ENCODE assay signal across 17 cellular contexts in genomic region chr10:91642831-91643692, GRCh38. TPM values are rescaled to one million over a fixed set of nuclear protein-coding genes. Genes with fewer than 3 reads are reported as not detected.
DNase-seq lines count a peak whose midpoint lies in the region; ATAC-seq, FAIRE-seq and TF ChIP-seq lines count a peak whose summit lies in the region.
"Had no signal": no experiment of that assay in that cellular context is flagged by ENCODE, and none has a peak within 500 bp of the region (broad histone marks: within the 10 kb centered on the region; RNA-seq: fewer than 3 reads in every experiment).

No MANE protein-coding gene starts in this region.

- CTCF ChIA-PET in HepG2 (lab: Yijun Ruan, JAX; ENCODE audit: low intra/inter-chr PET ratio, low total read pairs), result interaction anchor here (1.4 to 1.7 kb wide), 4 partner anchors 49 to 270 kb away, joined by 3 to 10 read pairs (median 4); no protein-coding TSS in a partner anchor

- no TSS peak for BruUV-seq in HepG2 (replicated peaks; lab: Mats Ljungman, UMichigan)

- H3K9me1 ChIP-seq in keratinocyte (ENCODE audit: control insufficient read depth, extremely low read depth, insufficient read depth, low read length), result no peaks in the 10 kb centered on the region

- 63% methylated on average over 2 of the region's 2 CpGs for WGBS in liver
- WGBS in HepG2 (ENCODE audit: low lambda C conversion rate), result 8% methylated on average over 2 of the region's 2 CpGs

- H2AFZ ChIP-seq in HepG2 (ENCODE audit: low read length) (no peak overlapping the region), astrocyte (ENCODE audit: low read depth, low read length) (no peak overlapping the region), keratinocyte (ENCODE audit: control insufficient read depth, low read length) (no peak overlapping the region)
- H2AFZ ChIP-seq: hepatocyte had no signal

- H3K27me3 Mint-ChIP-seq in astrocyte (ENCODE audit: low read depth, unreplicated experiment), result peaks cover 14% of the 10 kb centered on the region

- no peaks in the 10 kb centered on the region for H3K79me2 ChIP-seq in HepG2 (ENCODE audit: insufficient read depth, low read length)
- no peaks in the 10 kb centered on the region for H3K79me2 ChIP-seq in astrocyte (ENCODE audit: insufficient read depth, low read length)
- no peaks in the 10 kb centered on the region for H3K79me2 ChIP-seq in keratinocyte (ENCODE audit: control insufficient read depth, insufficient read depth, low read length)
- H3K79me2 ChIP-seq: hepatocyte had no signal

- no peak overlapping the region for H3K9ac ChIP-seq in liver (ENCODE audit: low read depth in 1 of 2, low read length in 2 of 2)
- H3K9ac ChIP-seq in HepG2 (ENCODE audit: insufficient read depth, low read depth, low read length), result no peak overlapping the region
- H3K9ac ChIP-seq in astrocyte (ENCODE audit: low read length), result no peak overlapping the region
- no peak overlapping the region for H3K9ac ChIP-seq in keratinocyte (ENCODE audit: control insufficient read depth, extremely low read depth, insufficient read depth, low read length)

- peaks cover 11% of the 10 kb centered on the region for H3K9me3 Mint-ChIP-seq in astrocyte (ENCODE audit: unreplicated experiment)
- H3K9me3 Mint-ChIP-seq: activated naive CD4-positive, alpha-beta T cell treated with anti-CD3 and anti-CD28 coated beads for 36 hours; WTC11 had no signal

- DNase-seq in HepG2 (ENCODE audit: low spot score) (no peak), astrocyte (ENCODE audit: low read depth) (peak; percentile 35), keratinocyte (ENCODE audit: low read depth, low spot score) (no peak), SKM-1 treated with dmso at 0.1 percent for 144 hours (lab: John Stamatoyannopoulos, UW; ENCODE audit: unreplicated experiment) (no peak)
- DNase-seq: activated naive CD4-positive, alpha-beta T cell treated with anti-CD3 and anti-CD28 coated beads for 36 hours; central memory CD4-positive, alpha-beta T cell; NCI-H1436; NCI-H226; SW 1271; upper lobe of right lung had no signal

- H3K4me1 ChIP-seq in liver (ENCODE audit: control insufficient read depth in 4 of 4, insufficient read depth in 4 of 4, low read length in 3 of 4), result peaks cover 0 to 8% (median 4%) of the 10 kb centered on the region in 4 donors
- no peaks in the 10 kb centered on the region for H3K4me1 ChIP-seq in HepG2 (ENCODE audit: insufficient read depth, low read length)
- no peaks in the 10 kb centered on the region for H3K4me1 ChIP-seq in astrocyte (ENCODE audit: insufficient read depth, low read length)
- peaks cover 12% of the 10 kb centered on the region for H3K4me1 ChIP-seq in keratinocyte (ENCODE audit: control insufficient read depth, extremely low read depth, insufficient read depth, low read length)
- H3K4me1 ChIP-seq: upper lobe of right lung had no signal

- H3K9me3 ChIP-seq in liver (ENCODE audit: control insufficient read depth in 4 of 4, low read length in 3 of 4) (no peaks in the 10 kb centered on the region), HepG2 (ENCODE audit: low read length) (no peaks in the 10 kb centered on the region), astrocyte (ENCODE audit: insufficient read depth, low read depth, low read length) (no peaks in the 10 kb centered on the region), keratinocyte (ENCODE audit: control insufficient read depth, low read depth, low read length) (no peaks in the 10 kb centered on the region)
- H3K9me3 ChIP-seq: upper lobe of right lung had no signal

- no peaks in the 10 kb centered on the region for H4K20me1 ChIP-seq in HepG2 (ENCODE audit: insufficient read depth, low read length)
- no peaks in the 10 kb centered on the region for H4K20me1 ChIP-seq in astrocyte (ENCODE audit: insufficient read depth, low read length)
- H4K20me1 ChIP-seq in keratinocyte (ENCODE audit: control insufficient read depth, extremely low read depth, insufficient read depth, low read length), result no peaks in the 10 kb centered on the region

- peaks cover 2% of the 10 kb centered on the region for H3K4me1 Mint-ChIP-seq in astrocyte (ENCODE audit: low read depth, unreplicated experiment)
- H3K4me1 Mint-ChIP-seq: WTC11 had no signal

- no peak overlapping the region for H3K4me3 Mint-ChIP-seq in astrocyte (ENCODE audit: unreplicated experiment)
- H3K4me3 Mint-ChIP-seq: activated naive CD4-positive, alpha-beta T cell treated with anti-CD3 and anti-CD28 coated beads for 36 hours; WTC11 had no signal

- H3K36me3 Mint-ChIP-seq in astrocyte (ENCODE audit: low read depth, unreplicated experiment), result no peaks in the 10 kb centered on the region
- H3K36me3 Mint-ChIP-seq: WTC11 had no signal

- in situ Hi-C loops in HepG2 (cut with HindIII; ENCODE audit: extremely low pct_ligation_motif_present, low pct_unique_long_range_greater_than_20kb), result loop anchor here (10.0 to 25.0 kb wide), 2 partner anchors 102 to 256 kb away; no protein-coding TSS in a partner anchor

- H3K27ac Mint-ChIP-seq in astrocyte (ENCODE audit: unreplicated experiment), result no peak overlapping the region
- H3K27ac Mint-ChIP-seq: activated naive CD4-positive, alpha-beta T cell treated with anti-CD3 and anti-CD28 coated beads for 36 hours; WTC11 had no signal

- H3K27ac ChIP-seq in liver (ENCODE audit: low read depth in 1 of 2, low read length in 2 of 2), result no peak overlapping the region
- no peak overlapping the region for H3K27ac ChIP-seq in HepG2 (ENCODE audit: extremely low read length, insufficient read depth, low read length)
- no peak overlapping the region for H3K27ac ChIP-seq in astrocyte (ENCODE audit: low read depth, low read length)
- H3K27ac ChIP-seq in keratinocyte (ENCODE audit: control insufficient read depth, insufficient read depth, low read length), result no peak overlapping the region
- H3K27ac ChIP-seq: hepatocyte, upper lobe of right lung had no signal

- intact Hi-C loops in HepG2 (cut with micrococcal nuclease; ENCODE audit: unreplicated experiment), result loop anchor here (1.0 to 5.0 kb wide), 3 partner anchors 51 to 269 kb away; no protein-coding TSS in a partner anchor

- dilution Hi-C loops in keratinocyte (cut with MboI; ENCODE audit: extremely low pct_ligation_motif_present, low sequenced_read_pairs), result no loop called here

- H3K36me3 ChIP-seq in liver (ENCODE audit: control insufficient read depth in 4 of 4, insufficient read depth in 3 of 4, low read depth in 1 of 4, low read length in 3 of 4), result no peaks in the 10 kb centered on the region
- H3K36me3 ChIP-seq in HepG2 (replicated peaks in 1 of 2; ENCODE audit: control insufficient read depth in 1 of 2, insufficient read depth in 2 of 2, low read length in 2 of 2), result no peaks in the 10 kb centered on the region
- H3K36me3 ChIP-seq in astrocyte (ENCODE audit: insufficient read depth, low read length), result no peaks in the 10 kb centered on the region
- H3K36me3 ChIP-seq in keratinocyte (ENCODE audit: control insufficient read depth in 2 of 2, extremely low read depth in 1 of 2, insufficient read depth in 2 of 2, low read length in 2 of 2), result no peaks in the 10 kb centered on the region
- H3K36me3 ChIP-seq: upper lobe of right lung had no signal

- H3K4me2 ChIP-seq in HepG2 (ENCODE audit: low read depth, low read length) (no peak overlapping the region), astrocyte (ENCODE audit: low read length) (no peak overlapping the region), keratinocyte (ENCODE audit: control insufficient read depth, extremely low read depth, insufficient read depth, low read depth, low read length) (no peak overlapping the region)
- H3K4me2 ChIP-seq: hepatocyte had no signal

- TF ChIP-seq CTCF in liver (IDR thresholded peaks at IDR 0.05; ENCODE audit: low read depth, low read length, missing input control) (no peak), HepG2 (CRISPR knock-in tag; IDR thresholded peaks at IDR 0.05) (no peak), astrocyte (IDR thresholded peaks at IDR 0.05; ENCODE audit: insufficient read depth, low read depth, low read length) (no peak), keratinocyte (optimal IDR thresholded peaks at IDR 0.05 in 1 of 3, IDR thresholded peaks at IDR 0.05 in 1 of 3, conservative IDR thresholded peaks at IDR 0.05 in 1 of 3; ENCODE audit: extremely low read depth in 1 of 3, insufficient read depth in 2 of 3, low read length in 3 of 3) (no peak)

- POLR2A ChIA-PET in HepG2 (lab: Yijun Ruan, JAX), result no interaction called here

- no peaks in the 10 kb centered on the region for H3K27me3 ChIP-seq in liver (ENCODE audit: control insufficient read depth in 4 of 4, insufficient read depth in 4 of 4, low read length in 3 of 4)
- H3K27me3 ChIP-seq in HepG2 (ENCODE audit: control insufficient read depth in 1 of 2, insufficient read depth in 2 of 2, low read length in 2 of 2), result peaks cover 0 to 1% of the 10 kb centered on the region in 2 experiments; a peak in 1 of 5 replicates
- no peaks in the 10 kb centered on the region for H3K27me3 ChIP-seq in astrocyte (ENCODE audit: insufficient read depth, low read length)
- no peaks in the 10 kb centered on the region for H3K27me3 ChIP-seq in keratinocyte (ENCODE audit: control insufficient read depth, extremely low read depth, insufficient read depth, low read length)
- H3K27me3 ChIP-seq: hepatocyte, upper lobe of right lung had no signal

- FAIRE-seq in HepG2 (lab: Jason Lieb, UNC) (no peak), astrocyte (lab: Jason Lieb, UNC) (peak; percentile 47), keratinocyte (lab: Jason Lieb, UNC) (peak; percentile 67)
- FAIRE-seq: endometrium had no signal

- H3K4me3 ChIP-seq in liver (ENCODE audit: low read depth in 1 of 3, low read length in 3 of 3), result no peak overlapping the region
- no peak overlapping the region for H3K4me3 ChIP-seq in HepG2 (replicated peaks in 1 of 3; ENCODE audit: insufficient read depth in 1 of 3, low read depth in 2 of 3, low read length in 3 of 3)
- H3K4me3 ChIP-seq in astrocyte (ENCODE audit: insufficient read depth, low read depth, low read length), result no peak overlapping the region
- no peak overlapping the region for H3K4me3 ChIP-seq in keratinocyte (ENCODE audit: control insufficient read depth in 2 of 3, extremely low read depth in 1 of 3, insufficient read depth in 2 of 3, low read depth in 1 of 3, low read length in 3 of 3)
- H3K4me3 ChIP-seq: hepatocyte, upper lobe of right lung had no signal

- no peak for TF ChIP-seq POLR2A in HepG2 (IDR thresholded peaks at IDR 0.05; ENCODE audit: insufficient read depth in 1 of 2, low read depth in 2 of 2, low read length in 2 of 2)

- no peak for TF ChIP-seq EP300 in HepG2 (IDR thresholded peaks at IDR 0.05; ENCODE audit: low read depth in 2 of 2, low read length in 2 of 2)
- TF ChIP-seq EP300 in HepG2 (CRISPR knock-in tag; IDR thresholded peaks at IDR 0.05; ENCODE audit: borderline replicate concordance), result no peak

- ATAC-seq in HepG2 (no peak), HG03097 (IDR thresholded peaks at IDR 0.05; ENCODE audit: low FRiP score, unreplicated experiment) (no peak), HG02884 (IDR thresholded peaks at IDR 0.05; ENCODE audit: unreplicated experiment) (no peak), GM18519 (IDR thresholded peaks at IDR 0.05; ENCODE audit: low FRiP score, unreplicated experiment) (no peak)
- ATAC-seq: upper lobe of right lung, WTC11 had no signal

- TF ChIP-seq RAD21 in liver (IDR thresholded peaks at IDR 0.05) (no peak), HepG2 (CRISPR knock-in tag; IDR thresholded peaks at IDR 0.05) (no peak)

RNA-seq across cellular contexts. Expression of gene PPP1R3C, which starts 10.2 kb away (rescaled TPM):
- total RNA-seq in liver (10 to 100 TPM; 25.5 to 34.6 TPM), HepG2 (2016; rRNA removed; fragmentation: Illumina TruSeq; extraction: Trizol) (14.8 and 18.7 TPM in 2 replicates), astrocyte (3.7 and 4.9 TPM in 2 replicates)
- polyA plus RNA-seq in liver (10 to 100 TPM; 27.5 to 76.1 TPM), HepG2 (2011; rRNA removed) (11.4 and 13.3 TPM in 2 replicates), keratinocyte (3.2 to 8.9 TPM (median 7.3 TPM) in 3 replicates)
- total RNA-seq in HepG2 (2016; cell fraction: cytosol; rRNA removed; fragmentation: Illumina TruSeq; extraction: Trizol; ENCODE audit: low read depth), result 2.8 and 3.5 TPM in 2 replicates
- total RNA-seq in HepG2 (2016; cell fraction: insoluble cytoplasmic fraction; rRNA removed; fragmentation: Illumina TruSeq; extraction: Trizol), result 13.6 and 18.6 TPM in 2 replicates
- total RNA-seq in HepG2 (2016; cell fraction: membrane; rRNA removed; fragmentation: Illumina TruSeq; extraction: Trizol), result 8.0 and 9.5 TPM in 2 replicates
- 7.0 and 7.1 TPM in 2 replicates for total RNA-seq in HepG2 (2016; cell fraction: nucleus; rRNA removed; fragmentation: Illumina TruSeq; extraction: Trizol)
- polyA plus RNA-seq in HepG2 (2011; cell fraction: cytosol; rRNA removed), result 6.3 and 10.7 TPM in 2 replicates
- polyA plus RNA-seq in HepG2 (2011; cell fraction: nucleus; rRNA removed), result 5.5 and 7.0 TPM in 2 replicates
- polyA plus RNA-seq in HepG2 (2012), result 13.0 and 17.4 TPM in 2 replicates
- 0.78 and 0.98 TPM in 2 replicates for polyA plus RNA-seq in HepG2 (2016; cell fraction: cytosol; fragmentation: Illumina TruSeq; extraction: Trizol; ENCODE audit: low read depth)
- 13.2 and 13.9 TPM in 2 replicates for polyA plus RNA-seq in HepG2 (2016; cell fraction: insoluble cytoplasmic fraction; fragmentation: Illumina TruSeq; extraction: Trizol; ENCODE audit: low read depth)
- 2.4 and 2.7 TPM in 2 replicates for polyA plus RNA-seq in HepG2 (2016; cell fraction: membrane; fragmentation: Illumina TruSeq; extraction: Trizol; ENCODE audit: low read depth)
- polyA plus RNA-seq in HepG2 (2016; cell fraction: nucleus; fragmentation: Illumina TruSeq; extraction: Trizol; ENCODE audit: insufficient read depth, low read depth), result 6.2 and 6.4 TPM in 2 replicates
- 13.9 and 20.0 TPM in 2 replicates for polyA minus RNA-seq in HepG2 (2011; rRNA and poly(A)+ RNA removed; ENCODE audit: low replicate concordance)
- polyA minus RNA-seq in HepG2 (2011; cell fraction: cytosol; rRNA and poly(A)+ RNA removed), result 16.0 and 20.2 TPM in 2 replicates
- 21.6 and 26.9 TPM in 2 replicates for polyA minus RNA-seq in HepG2 (2011; cell fraction: nucleus; rRNA and poly(A)+ RNA removed)
- polyA plus RNA-seq in keratinocyte (2011; ENCODE audit: low read depth), result 2.5 TPM
- polyA plus RNA-seq in keratinocyte (2011; cell fraction: cytosol; rRNA removed), result 3.6 and 5.0 TPM in 2 replicates
- polyA plus RNA-seq in keratinocyte (2011; cell fraction: nucleus; rRNA removed), result 8.2 and 8.5 TPM in 2 replicates
- 3.0 and 9.3 TPM in 2 replicates for polyA plus RNA-seq in keratinocyte (2012; ENCODE audit: low replicate concordance)
- polyA minus RNA-seq in keratinocyte, result 1.4 to 15.8 TPM (median 9.8 TPM) in 3 replicates
- 4.6 TPM for polyA minus RNA-seq in keratinocyte (2011; cell fraction: cytosol; rRNA and poly(A)+ RNA removed)
- 6.4 and 11.6 TPM in 2 replicates for polyA minus RNA-seq in keratinocyte (2011; cell fraction: nucleus; rRNA and poly(A)+ RNA removed)
